1 cellular context compared by ENCODE assay signal in the genomic region with DNA sequence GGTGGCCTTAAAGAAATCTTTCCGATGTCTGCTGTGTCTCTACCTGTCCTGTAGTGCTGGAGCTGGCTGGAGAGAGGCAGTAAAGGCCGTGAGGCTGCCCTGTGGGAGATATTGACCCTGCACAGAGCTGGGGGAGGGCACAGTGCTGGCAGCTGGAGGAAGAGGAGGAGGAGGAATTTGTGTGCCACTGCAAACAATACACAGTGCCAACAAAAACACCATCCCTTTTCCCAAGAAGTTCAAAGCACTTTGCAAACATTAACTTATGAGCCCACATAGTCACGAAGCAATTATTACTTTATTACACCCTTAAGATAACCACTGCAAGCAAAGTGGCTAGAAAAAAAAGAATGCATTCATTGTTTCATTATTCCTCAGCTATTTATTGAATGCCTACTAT.
TF ChIP-seq lines count a peak whose summit lies in the region.

No MANE protein-coding gene starts in this region.

TF ChIP-seq in GM23338, 12 proteins besides CTCF, POLR2A, EP300 and RAD21 (continued from another document):
- TF ChIP-seq, protein P1, sequence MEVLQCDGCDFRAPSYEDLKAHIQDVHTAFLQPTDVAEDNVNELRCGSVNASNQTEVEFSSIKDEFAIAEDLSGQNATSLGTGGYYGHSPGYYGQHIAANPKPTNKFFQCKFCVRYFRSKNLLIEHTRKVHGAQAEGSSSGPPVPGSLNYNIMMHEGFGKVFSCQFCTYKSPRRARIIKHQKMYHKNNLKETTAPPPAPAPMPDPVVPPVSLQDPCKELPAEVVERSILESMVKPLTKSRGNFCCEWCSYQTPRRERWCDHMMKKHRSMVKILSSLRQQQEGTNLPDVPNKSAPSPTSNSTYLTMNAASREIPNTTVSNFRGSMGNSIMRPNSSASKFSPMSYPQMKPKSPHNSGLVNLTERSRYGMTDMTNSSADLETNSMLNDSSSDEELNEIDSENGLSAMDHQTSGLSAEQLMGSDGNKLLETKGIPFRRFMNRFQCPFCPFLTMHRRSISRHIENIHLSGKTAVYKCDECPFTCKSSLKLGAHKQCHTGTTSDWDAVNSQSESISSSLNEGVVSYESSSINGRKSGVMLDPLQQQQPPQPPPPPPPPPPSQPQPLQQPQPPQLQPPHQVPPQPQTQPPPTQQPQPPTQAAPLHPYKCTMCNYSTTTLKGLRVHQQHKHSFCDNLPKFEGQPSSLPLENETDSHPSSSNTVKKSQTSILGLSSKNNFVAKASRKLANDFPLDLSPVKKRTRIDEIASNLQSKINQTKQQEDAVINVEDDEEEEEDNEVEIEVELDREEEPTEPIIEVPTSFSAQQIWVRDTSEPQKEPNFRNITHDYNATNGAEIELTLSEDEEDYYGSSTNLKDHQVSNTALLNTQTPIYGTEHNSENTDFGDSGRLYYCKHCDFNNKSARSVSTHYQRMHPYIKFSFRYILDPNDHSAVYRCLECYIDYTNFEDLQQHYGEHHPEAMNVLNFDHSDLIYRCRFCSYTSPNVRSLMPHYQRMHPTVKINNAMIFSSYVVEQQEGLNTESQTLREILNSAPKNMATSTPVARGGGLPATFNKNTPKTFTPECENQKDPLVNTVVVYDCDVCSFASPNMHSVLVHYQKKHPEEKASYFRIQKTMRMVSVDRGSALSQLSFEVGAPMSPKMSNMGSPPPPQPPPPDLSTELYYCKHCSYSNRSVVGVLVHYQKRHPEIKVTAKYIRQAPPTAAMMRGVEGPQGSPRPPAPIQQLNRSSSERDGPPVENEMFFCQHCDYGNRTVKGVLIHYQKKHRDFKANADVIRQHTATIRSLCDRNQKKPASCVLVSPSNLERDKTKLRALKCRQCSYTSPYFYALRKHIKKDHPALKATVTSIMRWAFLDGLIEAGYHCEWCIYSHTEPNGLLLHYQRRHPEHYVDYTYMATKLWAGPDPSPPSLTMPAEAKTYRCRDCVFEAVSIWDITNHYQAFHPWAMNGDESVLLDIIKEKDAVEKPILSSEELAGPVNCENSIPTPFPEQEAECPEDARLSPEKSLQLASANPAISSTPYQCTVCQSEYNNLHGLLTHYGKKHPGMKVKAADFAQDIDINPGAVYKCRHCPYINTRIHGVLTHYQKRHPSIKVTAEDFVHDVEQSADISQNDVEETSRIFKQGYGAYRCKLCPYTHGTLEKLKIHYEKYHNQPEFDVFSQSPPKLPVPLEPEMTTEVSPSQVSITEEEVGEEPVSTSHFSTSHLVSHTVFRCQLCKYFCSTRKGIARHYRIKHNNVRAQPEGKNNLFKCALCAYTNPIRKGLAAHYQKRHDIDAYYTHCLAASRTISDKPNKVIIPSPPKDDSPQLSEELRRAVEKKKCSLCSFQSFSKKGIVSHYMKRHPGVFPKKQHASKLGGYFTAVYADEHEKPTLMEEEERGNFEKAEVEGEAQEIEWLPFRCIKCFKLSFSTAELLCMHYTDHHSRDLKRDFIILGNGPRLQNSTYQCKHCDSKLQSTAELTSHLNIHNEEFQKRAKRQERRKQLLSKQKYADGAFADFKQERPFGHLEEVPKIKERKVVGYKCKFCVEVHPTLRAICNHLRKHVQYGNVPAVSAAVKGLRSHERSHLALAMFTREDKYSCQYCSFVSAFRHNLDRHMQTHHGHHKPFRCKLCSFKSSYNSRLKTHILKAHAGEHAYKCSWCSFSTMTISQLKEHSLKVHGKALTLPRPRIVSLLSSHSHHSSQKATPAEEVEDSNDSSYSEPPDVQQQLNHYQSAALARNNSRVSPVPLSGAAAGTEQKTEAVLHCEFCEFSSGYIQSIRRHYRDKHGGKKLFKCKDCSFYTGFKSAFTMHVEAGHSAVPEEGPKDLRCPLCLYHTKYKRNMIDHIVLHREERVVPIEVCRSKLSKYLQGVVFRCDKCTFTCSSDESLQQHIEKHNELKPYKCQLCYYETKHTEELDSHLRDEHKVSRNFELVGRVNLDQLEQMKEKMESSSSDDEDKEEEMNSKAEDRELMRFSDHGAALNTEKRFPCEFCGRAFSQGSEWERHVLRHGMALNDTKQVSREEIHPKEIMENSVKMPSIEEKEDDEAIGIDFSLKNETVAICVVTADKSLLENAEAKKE (CRISPR knock-in tag; IDR thresholded peaks at IDR 0.05): no peak
- TF ChIP-seq EZH2phosphoT487 (IDR thresholded peaks at IDR 0.05; ENCODE audit: unreplicated experiment) (no peak), POLR2AphosphoS5 (IDR thresholded peaks at IDR 0.05; ENCODE audit: low read depth) (no peak), STAT1 (IDR thresholded peaks at IDR 0.05; ENCODE audit: unreplicated experiment) (no peak), ZNF114 (CRISPR knock-in tag; IDR thresholded peaks at IDR 0.05) (no peak), EZH2 (IDR thresholded peaks at IDR 0.05; ENCODE audit: low read depth, unreplicated experiment) (no peak), ZNF331 (CRISPR knock-in tag; IDR thresholded peaks at IDR 0.05; ENCODE audit: low read depth) (no peak), CREB1 (CRISPR knock-in tag; IDR thresholded peaks at IDR 0.05; ENCODE audit: low read depth) (no peak)
